Comparison of ENCODE assay signal across 8 cellular contexts in the genomic region with DNA sequence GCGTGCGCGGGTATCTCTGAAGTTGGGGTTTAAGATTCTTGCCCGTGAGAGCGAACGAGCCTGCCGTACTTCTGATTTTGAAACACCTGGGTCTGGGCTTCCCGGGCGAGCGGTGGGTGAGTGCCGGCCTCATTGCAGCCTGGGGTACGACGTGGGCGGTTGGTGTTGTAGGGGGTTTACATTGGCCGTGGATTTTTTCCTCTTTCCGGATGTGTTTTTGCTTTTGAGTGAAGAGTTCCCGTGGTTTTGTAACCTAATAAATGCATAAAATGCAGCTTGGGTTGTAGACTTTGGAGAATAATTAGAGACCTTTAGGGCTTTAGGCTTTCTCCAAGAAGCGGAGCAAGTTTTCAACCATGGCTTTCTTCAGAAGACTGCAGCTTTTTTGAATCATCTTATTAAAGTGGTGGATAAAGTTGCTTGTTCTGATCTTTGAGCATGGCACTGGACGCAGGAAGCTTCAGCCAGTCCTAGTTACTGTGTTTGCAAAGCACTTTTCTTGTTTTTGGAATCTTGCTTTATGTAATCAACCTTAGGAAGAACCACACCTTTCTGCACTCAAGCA. TPM values are rescaled to one million over a fixed set of nuclear protein-coding genes. Genes with fewer than 3 reads are reported as not detected.
DNase-seq lines count a peak whose midpoint lies in the region; ATAC-seq and TF ChIP-seq lines count a peak whose summit lies in the region.

No MANE protein-coding gene starts in this region.

- peak overlapping the region; percentile 92 for H2BK5ac ChIP-seq in trophoblast cell (ENCODE audit: low read depth, low read length, poor library complexity)

- H3K9me3 ChIP-seq in OCI-LY3 (ENCODE audit: insufficient read depth, low read length) (no peaks in the 10 kb centered on the region), trophoblast cell (ENCODE audit: insufficient read depth, low read depth, low read length) (no peaks in the 10 kb centered on the region)

- H3K27me3 ChIP-seq in OCI-LY3 (ENCODE audit: low read depth, low read length) = no peaks in the 10 kb centered on the region
- no peaks in the 10 kb centered on the region for H3K27me3 ChIP-seq in trophoblast cell (ENCODE audit: insufficient read depth, low read length)

- peak overlapping the region; percentile 61 for H3K4ac ChIP-seq in trophoblast cell (ENCODE audit: low read depth, low read length)

- no peak for DNase-seq in epithelial cell of proximal tubule (ENCODE audit: low read depth)
- no peak for DNase-seq in trophoblast cell
- no peak for DNase-seq in HuH-7 (ENCODE audit: low spot score)
- DNase-seq in posterior vena cava (ENCODE audit: low spot score) = no peak

- no peaks in the 10 kb centered on the region for H3K36me3 ChIP-seq in OCI-LY3 (replicated peaks; ENCODE audit: low read depth, low read length)
- H3K36me3 ChIP-seq in trophoblast cell (ENCODE audit: control insufficient read depth in 1 of 2, insufficient read depth in 2 of 2, low read length in 2 of 2) = peaks cover 0 to 4% of the 10 kb centered on the region in 2 experiments

- H3K4me1 ChIP-seq in OCI-LY3 (ENCODE audit: low read length) = peaks cover 16% of the 10 kb centered on the region
- peaks cover 0 to 8% of the 10 kb centered on the region in 2 experiments for H3K4me1 ChIP-seq in trophoblast cell (ENCODE audit: control insufficient read depth in 1 of 2, insufficient read depth in 2 of 2, low read length in 2 of 2)

- H3K23ac ChIP-seq in trophoblast cell (ENCODE audit: low read length) = no peak overlapping the region

- H3K4me3 ChIP-seq in GM12875 (ENCODE audit: low read depth, low read length) (peak overlapping the region; percentile 67), OCI-LY3 (ENCODE audit: low read length) (peak overlapping the region; percentile 95), epithelial cell of proximal tubule (ENCODE audit: low read depth, low read length) (peak overlapping the region; percentile 84), trophoblast cell (ENCODE audit: low read depth, low read length) (peak overlapping the region; percentile 87)

- no peak for ATAC-seq in GM18858 (IDR thresholded peaks at IDR 0.05; ENCODE audit: unreplicated experiment)
- ATAC-seq in GM19467 (IDR thresholded peaks at IDR 0.05; ENCODE audit: unreplicated experiment) = no peak

- H2AK5ac ChIP-seq in trophoblast cell (ENCODE audit: low read length) = no peak overlapping the region

- H3K27ac ChIP-seq in OCI-LY3 (ENCODE audit: low read length) (peak overlapping the region; percentile 83), trophoblast cell (ENCODE audit: low read depth, low read length) (peak overlapping the region; percentile 87)

- H3K4me2 ChIP-seq in OCI-LY3 (ENCODE audit: low read length) = peak overlapping the region; percentile 80
- H3K4me2 ChIP-seq in trophoblast cell (ENCODE audit: low read length) = peak overlapping the region; percentile 58

- H3K18ac ChIP-seq in trophoblast cell (ENCODE audit: low read length) = peak overlapping the region; percentile 87

- H3K9ac ChIP-seq in OCI-LY3 (ENCODE audit: low read length) (peak overlapping the region; percentile 85), trophoblast cell (ENCODE audit: low read length) (peak overlapping the region; percentile 85)

- peak overlapping the region; percentile 93 for H4K91ac ChIP-seq in trophoblast cell (ENCODE audit: low read depth, low read length)

- peak overlapping the region; percentile 73 for H2BK120ac ChIP-seq in trophoblast cell (ENCODE audit: insufficient read depth, low read length, poor library complexity)

- peak overlapping the region; percentile 36; the same call in 1 of the 2 replicates for H2AFZ ChIP-seq in OCI-LY3 (ENCODE audit: low read depth, low read length)
- peak overlapping the region; percentile 97 for H2AFZ ChIP-seq in trophoblast cell (ENCODE audit: insufficient read depth, low read length, poor library complexity)

- H3K79me2 ChIP-seq in OCI-LY3 (ENCODE audit: low read length) = peaks cover 85% of the 10 kb centered on the region
- H3K79me2 ChIP-seq in trophoblast cell (ENCODE audit: control insufficient read depth, insufficient read depth, low read length, poor library complexity) = peaks cover 5% of the 10 kb centered on the region

- H4K8ac ChIP-seq in trophoblast cell (ENCODE audit: low read depth, low read length) = peak overlapping the region; percentile 95

- no peaks in the 10 kb centered on the region for H4K20me1 ChIP-seq in OCI-LY3 (ENCODE audit: insufficient read depth, low read length)

- H3K14ac ChIP-seq in trophoblast cell (ENCODE audit: low read length) = peak overlapping the region; percentile 58

- intact Hi-C loops in posterior vena cava (cut with DNase I) = loop anchor here in 1 of 2 donors (10.0 kb wide), 1 partner anchor 117 kb away; no protein-coding TSS in a partner anchor

- H2BK12ac ChIP-seq in trophoblast cell (ENCODE audit: low read length) = no peak overlapping the region

- no CpG with 5 or more reads among the region's 19 CpGs for WGBS in trophoblast cell (ENCODE audit: extremely low coverage, insufficient coverage, insufficient read length)

- peaks cover 7% of the 10 kb centered on the region for H3K79me1 ChIP-seq in trophoblast cell (ENCODE audit: low read length)

- TF ChIP-seq CTCF in GM12875 (IDR thresholded peaks at IDR 0.05; ENCODE audit: borderline replicate concordance, insufficient read depth, low read depth, low read length) (no peak), OCI-LY3 (IDR thresholded peaks at IDR 0.05; ENCODE audit: low read depth, low read length) (no peak), epithelial cell of proximal tubule (conservative IDR thresholded peaks at IDR 0.05; ENCODE audit: low read depth, low read length) (no peak)

- peak overlapping the region; percentile 70 for H4K12ac ChIP-seq in trophoblast cell (ENCODE audit: low read depth, low read length)

RNA-seq across cellular contexts. Expression of a gene that starts 0.3 kb away (rescaled TPM):
- total RNA-seq in epithelial cell of proximal tubule (7.7 and 17.9 TPM in 2 replicates), posterior vena cava (10 to 100 TPM; 13.3 to 13.6 TPM)
- 6.2 and 6.3 TPM in 2 replicates for polyA plus RNA-seq in trophoblast cell (2013)

RNA-seq across cellular contexts. Expression of a gene that starts 0.9 kb away (rescaled TPM):
- total RNA-seq in epithelial cell of proximal tubule (17.8 and 30.7 TPM in 2 replicates), posterior vena cava (10 to 100 TPM; 16.3 to 23.9 TPM)
- polyA plus RNA-seq in trophoblast cell (2013) = 20.8 and 21.6 TPM in 2 replicates
